ENCODE assay signal across 9 cellular contexts in genomic region chr12:43444940-43445564, GRCh38.
DNase-seq lines count a peak whose midpoint lies in the region; ATAC-seq and TF ChIP-seq lines count a peak whose summit lies in the region.
"Had no signal": no experiment of that assay in that cellular context is flagged by ENCODE, and none has a peak within 500 bp of the region (broad histone marks: within the 10 kb centered on the region; RNA-seq: fewer than 3 reads in every experiment).

No MANE protein-coding gene starts in this region.

- no peak overlapping the region for H3K27ac Mint-ChIP-seq in brain

- no peak overlapping the region for H3K4me3 ChIP-seq in Jurkat, Clone E6-1 (ENCODE audit: low read length)

- H3K9me3 Mint-ChIP-seq in brain: peaks cover 0 to 5% (median 0%) of the 10 kb centered on the region in 5 experiments
- H3K9me3 Mint-ChIP-seq: central memory CD8-positive, alpha-beta T cell had no signal

- peak; percentile 76 for ATAC-seq in GM19397 (IDR thresholded peaks at IDR 0.05; ENCODE audit: unreplicated experiment)
- ATAC-seq in SK-N-SH treated with all-trans-retinoic acid at 6 μM for 48 hours: peak; percentile 62; the same call in 2 of the 3 replicates
- no peak for ATAC-seq in GM21447 (IDR thresholded peaks at IDR 0.05; ENCODE audit: unreplicated experiment)

- TF ChIP-seq CTCF in brain (conservative IDR thresholded peaks at IDR 0.05): peak; percentile 73 to 88

- H3K27me3 Mint-ChIP-seq in brain: peaks cover 3% of the 10 kb centered on the region

- no peak overlapping the region for H3K4me3 Mint-ChIP-seq in brain
- H3K4me3 Mint-ChIP-seq: central memory CD8-positive, alpha-beta T cell had no signal

- DNase-seq in DMS114 treated with DMSO at 0.1 percent for 48 hours (lab: John Stamatoyannopoulos, UW; ENCODE audit: unreplicated experiment) (peak; percentile 50), kidney glomerular epithelial cell (lab: John Stamatoyannopoulos, UW) (peak; percentile 35)
- peak; percentile 59 for DNase-seq in Jurkat, Clone E6-1 (ENCODE audit: low read depth, low spot score)
- DNase-seq in stimulated activated CD8-positive, alpha-beta memory T cell treated with anti-CD3 and anti-CD28 coated beads, Interleukin-12 subunit alpha, Interleukin-12 subunit beta, amount 100 ng/mL, for 1 hour (ENCODE audit: low read depth): peak; percentile 27

- H3K4me1 Mint-ChIP-seq in brain: no peaks in the 10 kb centered on the region
- H3K4me1 Mint-ChIP-seq: central memory CD8-positive, alpha-beta T cell had no signal

- peaks cover 10% of the 10 kb centered on the region for H3K36me3 Mint-ChIP-seq in brain

TF ChIP-seq in SK-N-SH treated with all-trans-retinoic acid at 6 μM for 48 hours, 23 proteins besides CTCF, POLR2A, EP300 and RAD21:
- TF ChIP-seq ZC3H10 (CRISPR knock-in tag; IDR thresholded peaks at IDR 0.05) (no peak), RARB (CRISPR knock-in tag; IDR thresholded peaks at IDR 0.05) (no peak), OSR1 (CRISPR knock-in tag; IDR thresholded peaks at IDR 0.05) (no peak), ISL1 (CRISPR knock-in tag; IDR thresholded peaks at IDR 0.05) (no peak), TCF4 (CRISPR knock-in tag; IDR thresholded peaks at IDR 0.05; ENCODE audit: borderline replicate concordance) (no peak), ESRRG (CRISPR knock-in tag; IDR thresholded peaks at IDR 0.05) (no peak), PPARA (CRISPR knock-in tag; IDR thresholded peaks at IDR 0.05; ENCODE audit: borderline replicate concordance) (no peak), SNAI2 (CRISPR knock-in tag; IDR thresholded peaks at IDR 0.05) (no peak), CSDC2 (CRISPR knock-in tag; IDR thresholded peaks at IDR 0.05) (no peak), ARNTL (CRISPR knock-in tag; IDR thresholded peaks at IDR 0.05; ENCODE audit: borderline replicate concordance, low read depth) (no peak), ZNF70 (CRISPR knock-in tag; IDR thresholded peaks at IDR 0.05) (no peak), ZNF8 (CRISPR knock-in tag; IDR thresholded peaks at IDR 0.05) (no peak), ZFP3 (CRISPR knock-in tag; IDR thresholded peaks at IDR 0.05) (no peak), ZFP30 (CRISPR knock-in tag; IDR thresholded peaks at IDR 0.05) (no peak), TOX (CRISPR knock-in tag; IDR thresholded peaks at IDR 0.05; ENCODE audit: borderline replicate concordance) (no peak)
- TF ChIP-seq, protein P1, sequence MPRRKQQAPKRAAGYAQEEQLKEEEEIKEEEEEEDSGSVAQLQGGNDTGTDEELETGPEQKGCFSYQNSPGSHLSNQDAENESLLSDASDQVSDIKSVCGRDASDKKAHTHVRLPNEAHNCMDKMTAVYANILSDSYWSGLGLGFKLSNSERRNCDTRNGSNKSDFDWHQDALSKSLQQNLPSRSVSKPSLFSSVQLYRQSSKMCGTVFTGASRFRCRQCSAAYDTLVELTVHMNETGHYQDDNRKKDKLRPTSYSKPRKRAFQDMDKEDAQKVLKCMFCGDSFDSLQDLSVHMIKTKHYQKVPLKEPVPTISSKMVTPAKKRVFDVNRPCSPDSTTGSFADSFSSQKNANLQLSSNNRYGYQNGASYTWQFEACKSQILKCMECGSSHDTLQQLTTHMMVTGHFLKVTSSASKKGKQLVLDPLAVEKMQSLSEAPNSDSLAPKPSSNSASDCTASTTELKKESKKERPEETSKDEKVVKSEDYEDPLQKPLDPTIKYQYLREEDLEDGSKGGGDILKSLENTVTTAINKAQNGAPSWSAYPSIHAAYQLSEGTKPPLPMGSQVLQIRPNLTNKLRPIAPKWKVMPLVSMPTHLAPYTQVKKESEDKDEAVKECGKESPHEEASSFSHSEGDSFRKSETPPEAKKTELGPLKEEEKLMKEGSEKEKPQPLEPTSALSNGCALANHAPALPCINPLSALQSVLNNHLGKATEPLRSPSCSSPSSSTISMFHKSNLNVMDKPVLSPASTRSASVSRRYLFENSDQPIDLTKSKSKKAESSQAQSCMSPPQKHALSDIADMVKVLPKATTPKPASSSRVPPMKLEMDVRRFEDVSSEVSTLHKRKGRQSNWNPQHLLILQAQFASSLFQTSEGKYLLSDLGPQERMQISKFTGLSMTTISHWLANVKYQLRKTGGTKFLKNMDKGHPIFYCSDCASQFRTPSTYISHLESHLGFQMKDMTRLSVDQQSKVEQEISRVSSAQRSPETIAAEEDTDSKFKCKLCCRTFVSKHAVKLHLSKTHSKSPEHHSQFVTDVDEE (CRISPR knock-in tag; IDR thresholded peaks at IDR 0.05): no peak
- TF ChIP-seq, protein P2, sequence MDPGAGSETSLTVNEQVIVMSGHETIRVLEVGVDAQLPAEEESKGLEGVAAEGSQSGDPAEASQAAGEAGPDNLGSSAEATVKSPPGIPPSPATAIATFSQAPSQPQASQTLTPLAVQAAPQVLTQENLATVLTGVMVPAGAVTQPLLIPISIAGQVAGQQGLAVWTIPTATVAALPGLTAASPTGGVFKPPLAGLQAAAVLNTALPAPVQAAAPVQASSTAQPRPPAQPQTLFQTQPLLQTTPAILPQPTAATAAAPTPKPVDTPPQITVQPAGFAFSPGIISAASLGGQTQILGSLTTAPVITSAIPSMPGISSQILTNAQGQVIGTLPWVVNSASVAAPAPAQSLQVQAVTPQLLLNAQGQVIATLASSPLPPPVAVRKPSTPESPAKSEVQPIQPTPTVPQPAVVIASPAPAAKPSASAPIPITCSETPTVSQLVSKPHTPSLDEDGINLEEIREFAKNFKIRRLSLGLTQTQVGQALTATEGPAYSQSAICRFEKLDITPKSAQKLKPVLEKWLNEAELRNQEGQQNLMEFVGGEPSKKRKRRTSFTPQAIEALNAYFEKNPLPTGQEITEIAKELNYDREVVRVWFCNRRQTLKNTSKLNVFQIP (CRISPR knock-in tag; IDR thresholded peaks at IDR 0.05; ENCODE audit: borderline replicate concordance, low read depth): no peak
- TF ChIP-seq, protein P3, sequence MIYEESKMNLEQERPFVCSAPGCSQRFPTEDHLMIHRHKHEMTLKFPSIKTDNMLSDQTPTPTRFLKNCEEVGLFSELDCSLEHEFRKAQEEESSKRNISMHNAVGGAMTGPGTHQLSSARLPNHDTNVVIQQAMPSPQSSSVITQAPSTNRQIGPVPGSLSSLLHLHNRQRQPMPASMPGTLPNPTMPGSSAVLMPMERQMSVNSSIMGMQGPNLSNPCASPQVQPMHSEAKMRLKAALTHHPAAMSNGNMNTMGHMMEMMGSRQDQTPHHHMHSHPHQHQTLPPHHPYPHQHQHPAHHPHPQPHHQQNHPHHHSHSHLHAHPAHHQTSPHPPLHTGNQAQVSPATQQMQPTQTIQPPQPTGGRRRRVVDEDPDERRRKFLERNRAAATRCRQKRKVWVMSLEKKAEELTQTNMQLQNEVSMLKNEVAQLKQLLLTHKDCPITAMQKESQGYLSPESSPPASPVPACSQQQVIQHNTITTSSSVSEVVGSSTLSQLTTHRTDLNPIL (CRISPR knock-in tag; IDR thresholded peaks at IDR 0.05; ENCODE audit: low read depth): no peak
- TF ChIP-seq, protein P4, sequence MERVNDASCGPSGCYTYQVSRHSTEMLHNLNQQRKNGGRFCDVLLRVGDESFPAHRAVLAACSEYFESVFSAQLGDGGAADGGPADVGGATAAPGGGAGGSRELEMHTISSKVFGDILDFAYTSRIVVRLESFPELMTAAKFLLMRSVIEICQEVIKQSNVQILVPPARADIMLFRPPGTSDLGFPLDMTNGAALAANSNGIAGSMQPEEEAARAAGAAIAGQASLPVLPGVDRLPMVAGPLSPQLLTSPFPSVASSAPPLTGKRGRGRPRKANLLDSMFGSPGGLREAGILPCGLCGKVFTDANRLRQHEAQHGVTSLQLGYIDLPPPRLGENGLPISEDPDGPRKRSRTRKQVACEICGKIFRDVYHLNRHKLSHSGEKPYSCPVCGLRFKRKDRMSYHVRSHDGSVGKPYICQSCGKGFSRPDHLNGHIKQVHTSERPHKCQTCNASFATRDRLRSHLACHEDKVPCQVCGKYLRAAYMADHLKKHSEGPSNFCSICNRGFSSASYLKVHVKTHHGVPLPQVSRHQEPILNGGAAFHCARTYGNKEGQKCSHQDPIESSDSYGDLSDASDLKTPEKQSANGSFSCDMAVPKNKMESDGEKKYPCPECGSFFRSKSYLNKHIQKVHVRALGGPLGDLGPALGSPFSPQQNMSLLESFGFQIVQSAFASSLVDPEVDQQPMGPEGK (CRISPR knock-in tag; IDR thresholded peaks at IDR 0.05; ENCODE audit: borderline replicate concordance): no peak
